Comparison of ENCODE assay signal across 8 cellular contexts in the genomic region with DNA sequence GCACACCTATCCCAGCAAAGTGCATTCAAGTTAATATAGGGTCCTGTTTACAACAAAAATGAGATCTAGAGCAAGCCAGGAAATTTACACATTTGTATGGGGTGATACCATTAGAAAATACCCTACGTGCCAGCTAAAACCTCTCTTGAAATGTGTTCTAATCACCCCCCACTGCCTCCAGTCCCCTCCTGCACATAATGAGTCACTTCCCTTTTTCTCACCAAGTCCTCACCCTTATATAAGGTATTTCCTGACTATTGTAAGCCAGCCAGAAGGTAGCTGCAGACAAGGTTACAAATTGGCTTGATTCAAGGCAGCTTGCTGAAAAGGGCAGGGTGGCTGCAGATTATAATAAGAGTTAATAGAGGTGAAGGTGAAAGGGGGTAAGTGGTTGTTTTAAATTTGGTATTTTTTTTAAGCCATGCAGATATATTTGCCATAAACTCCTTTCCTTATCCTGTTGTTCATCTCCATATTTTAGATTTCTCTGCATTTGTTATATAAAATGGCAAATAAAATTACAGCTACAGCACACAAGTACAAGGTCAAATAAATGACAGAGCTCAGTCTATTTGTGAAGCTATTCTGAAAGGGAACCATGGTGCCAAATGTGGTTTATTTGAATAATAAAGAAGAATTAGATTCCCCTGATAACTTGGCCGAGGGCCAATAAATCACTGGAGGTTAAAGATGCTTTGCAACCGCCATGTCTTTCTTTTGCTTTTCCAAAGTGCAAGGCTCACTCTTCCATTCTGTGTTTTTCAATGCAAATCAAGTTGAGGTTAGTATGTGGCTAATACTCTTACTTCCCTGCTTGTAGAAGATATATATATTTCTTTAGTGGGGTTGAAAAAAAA.
DNase-seq lines count a peak whose midpoint lies in the region; ATAC-seq lines count a peak whose summit lies in the region.

No MANE protein-coding gene starts in this region.

- peak; percentile 72 for ATAC-seq in GM18498 (IDR thresholded peaks at IDR 0.05; ENCODE audit: unreplicated experiment)
- peak; percentile 96 for ATAC-seq in HG02588 (IDR thresholded peaks at IDR 0.05; ENCODE audit: unreplicated experiment)

- no peaks in the 10 kb centered on the region for H3K4me1 Mint-ChIP-seq in activated CD4-positive, alpha-beta T cell treated with anti-CD3 and anti-CD28 coated beads, Interleukin-2, amount 10 ng/mL, durations not matched to agents 7 days and 5 days

- H3K36me3 Mint-ChIP-seq in activated CD4-positive, alpha-beta T cell treated with anti-CD3 and anti-CD28 coated beads, Interleukin-2, amount 10 ng/mL, durations not matched to agents 7 days and 5 days (ENCODE audit: low read depth): no peaks in the 10 kb centered on the region

- POLR2A ChIA-PET in activated CD4-positive, alpha-beta T cell treated with anti-CD3 and anti-CD28 coated beads, Interleukin-2, amount 10 ng/mL, durations not matched to agents 7 days and 5 days (lab: Charles Lee): no interaction called here

- H3K27ac ChIP-seq in epithelial cell of prostate: peak overlapping the region; percentile 61

- CTCF ChIA-PET in activated CD4-positive, alpha-beta T cell treated with anti-CD3 and anti-CD28 coated beads, Interleukin-2, amount 10 ng/mL, durations not matched to agents 7 days and 5 days (lab: Charles Lee): no interaction called here

- H3K4me3 Mint-ChIP-seq in activated CD4-positive, alpha-beta T cell treated with anti-CD3 and anti-CD28 coated beads, Interleukin-2, amount 10 ng/mL, durations not matched to agents 7 days and 5 days: no peak overlapping the region

- no peak overlapping the region for H3K27ac Mint-ChIP-seq in activated CD4-positive, alpha-beta T cell treated with anti-CD3 and anti-CD28 coated beads, Interleukin-2, amount 10 ng/mL, durations not matched to agents 7 days and 5 days

- peak; percentile 66 for DNase-seq in NCI-H1436 treated with DMSO at 0.1 percent for 48 hours (lab: John Stamatoyannopoulos, UW)
- DNase-seq in epithelial cell of prostate (ENCODE audit: low read depth, low spot score): no peak
- DNase-seq in MV-4-11 (lab: John Stamatoyannopoulos, UW): no peak
- DNase-seq in NCI-H526 treated with DMSO at 0.1 percent for 48 hours (lab: John Stamatoyannopoulos, UW): no peak
- no peak for DNase-seq in activated CD4-positive, alpha-beta T cell treated with anti-CD3 and anti-CD28 coated beads, Interleukin-2, amount 10 ng/mL, durations not matched to agents 7 days and 5 days
- DNase-seq in central memory CD4-positive, alpha-beta T cell: no peak

- no peaks in the 10 kb centered on the region for H3K9me3 Mint-ChIP-seq in activated CD4-positive, alpha-beta T cell treated with anti-CD3 and anti-CD28 coated beads, Interleukin-2, amount 10 ng/mL, durations not matched to agents 7 days and 5 days

- no peaks in the 10 kb centered on the region for H3K27me3 Mint-ChIP-seq in activated CD4-positive, alpha-beta T cell treated with anti-CD3 and anti-CD28 coated beads, Interleukin-2, amount 10 ng/mL, durations not matched to agents 7 days and 5 days
